26 cellular contexts compared by ENCODE assay signal in the genomic region with DNA sequence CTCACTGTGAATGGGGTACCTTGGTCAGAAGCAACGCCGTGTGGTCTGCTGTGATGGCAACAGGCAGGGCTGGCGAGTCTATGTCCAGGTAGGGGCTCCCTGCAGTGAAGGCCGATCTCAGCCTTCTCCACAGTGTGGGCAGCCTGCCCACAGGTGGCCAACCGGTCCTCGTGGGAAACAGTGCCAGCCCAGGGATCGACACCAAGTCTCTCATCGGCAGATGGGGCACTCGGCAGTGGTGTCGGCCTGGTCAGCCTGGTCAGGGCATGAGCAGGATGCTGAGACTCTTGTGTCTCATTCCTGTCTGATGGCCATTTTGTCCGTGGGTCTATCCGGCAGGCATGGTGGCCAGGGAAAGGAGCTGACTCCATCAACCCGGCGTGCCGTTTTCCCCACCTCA.
"Had no signal": no experiment of that assay in that cellular context is flagged by ENCODE, and none has a peak within 500 bp of the region (broad histone marks: within the 10 kb centered on the region; RNA-seq: fewer than 3 reads in every experiment).

No MANE protein-coding gene starts in this region.

- FAIRE-seq: frontal cortex, keratinocyte, urothelium cell line had no signal

- H3K9me3 ChIP-seq: neutrophil, testis, tibial artery had no signal

- H3K4me1 Mint-ChIP-seq: memory B cell; mesothelial cell of epicardium; naive B cell; neural crest cell; stimulated activated effector memory CD8-positive, alpha-beta T cell treated with anti-CD3 and anti-CD28 coated beads, Interleukin-12 subunit alpha, Interleukin-12 subunit beta, amount 100 ng/mL, for 72 hours had no signal

- DNase-seq: dermis blood vessel endothelial cell; effector memory CD4-positive, alpha-beta T cell; left ventricle myocardium superior; naive B cell; stimulated activated CD4-positive, alpha-beta T cell treated with anti-CD3 and anti-CD28 coated beads, Interleukin-2, amount 100 ng/mL, for 24 hours; stimulated activated CD4-positive, alpha-beta T cell treated with anti-CD3 and anti-CD28 coated beads, Interleukin-4, amount 100 ng/mL, for 24 hours; stimulated activated naive CD4-positive, alpha-beta T cell treated with Interleukin-2 at 50 U/mL for 16 hours; substantia nigra; testis; tibial artery had no signal

- H2AFZ ChIP-seq: parathyroid adenoma had no signal

- H3K4me3 ChIP-seq: coronary artery, lung, mucosa of descending colon, smooth muscle cell, testis, tibial artery had no signal

- H3K4me3 Mint-ChIP-seq: memory B cell; mesothelial cell of epicardium; naive B cell; natural killer cell treated with Interleukin-12 subunit alpha and Interleukin-12 subunit beta and Interleukin-15 and Interleukin-18, amount 100 ng/mL, for 72 hours; neural crest cell; stimulated activated effector memory CD8-positive, alpha-beta T cell treated with anti-CD3 and anti-CD28 coated beads, Interleukin-12 subunit alpha, Interleukin-12 subunit beta, amount 100 ng/mL, for 72 hours; type B pancreatic cell had no signal

- H3K9ac ChIP-seq: parathyroid adenoma had no signal

- H3K27ac Mint-ChIP-seq: memory B cell; mesothelial cell of epicardium; natural killer cell treated with Interleukin-12 subunit alpha and Interleukin-12 subunit beta and Interleukin-15 and Interleukin-18, amount 100 ng/mL, for 72 hours; progenitor cell of endocrine pancreas; stimulated activated effector memory CD8-positive, alpha-beta T cell treated with anti-CD3 and anti-CD28 coated beads, Interleukin-12 subunit alpha, Interleukin-12 subunit beta, amount 100 ng/mL, for 72 hours; type B pancreatic cell had no signal

- H3K27me3 Mint-ChIP-seq: type B pancreatic cell had no signal

- H3K36me3 ChIP-seq: neutrophil, tibial artery had no signal

- H3K4me2 ChIP-seq: smooth muscle cell had no signal

- H3K9me3 Mint-ChIP-seq: natural killer cell treated with Interleukin-12 subunit alpha and Interleukin-12 subunit beta and Interleukin-15 and Interleukin-18, amount 100 ng/mL, for 72 hours; stimulated activated effector memory CD8-positive, alpha-beta T cell treated with anti-CD3 and anti-CD28 coated beads, Interleukin-12 subunit alpha, Interleukin-12 subunit beta, amount 100 ng/mL, for 72 hours had no signal

- H3K27ac ChIP-seq: coronary artery, neutrophil, parathyroid adenoma, testis, tibial artery had no signal

- H3K79me2 ChIP-seq: parathyroid adenoma had no signal

- H3K36me3 Mint-ChIP-seq: memory B cell; mesothelial cell of epicardium; natural killer cell treated with Interleukin-12 subunit alpha and Interleukin-12 subunit beta and Interleukin-15 and Interleukin-18, amount 100 ng/mL, for 72 hours; stimulated activated effector memory CD8-positive, alpha-beta T cell treated with anti-CD3 and anti-CD28 coated beads, Interleukin-12 subunit alpha, Interleukin-12 subunit beta, amount 100 ng/mL, for 72 hours; type B pancreatic cell had no signal

- H3K4me1 ChIP-seq: parathyroid adenoma, testis had no signal

- H3K27me3 ChIP-seq: neutrophil, testis had no signal
